ENCODE assay signal across 15 cellular contexts in the genomic region with DNA sequence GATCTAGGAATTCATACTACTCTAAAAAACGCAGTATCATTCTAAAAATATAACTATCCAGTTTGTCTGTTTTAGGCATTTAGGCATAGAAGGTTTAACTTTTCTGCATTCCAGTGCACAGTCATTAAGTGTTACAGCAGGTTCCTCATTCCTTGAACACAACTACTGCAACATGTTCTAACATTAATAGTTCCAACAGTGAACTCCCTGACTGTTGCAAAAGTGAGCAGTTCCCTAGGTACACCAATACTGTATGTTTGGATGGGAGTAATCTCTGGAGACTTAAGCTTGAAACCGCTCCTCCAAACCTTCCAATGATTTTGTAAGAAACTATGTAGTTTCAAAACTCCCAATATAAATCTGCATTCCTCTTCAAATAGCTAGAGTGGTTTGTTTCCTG. TPM values are rescaled to one million over a fixed set of nuclear protein-coding genes. Genes with fewer than 3 reads are reported as not detected.
A peak's percentile ranks its signal among the peaks of the same experiment; 100 is the strongest.
DNase-seq lines count a peak whose midpoint lies in the region; ATAC-seq and TF ChIP-seq lines count a peak whose summit lies in the region.
"Had no signal": no experiment of that assay in that cellular context is flagged by ENCODE, and none has a peak within 500 bp of the region (broad histone marks: within the 10 kb centered on the region; RNA-seq: fewer than 3 reads in every experiment).

No MANE protein-coding gene starts in this region.

- TF ChIP-seq EP300 in SK-N-SH (IDR thresholded peaks at IDR 0.05; ENCODE audit: borderline replicate concordance in 1 of 2, low read depth in 1 of 2, low read length in 1 of 2) = no peak

- no peaks in the 10 kb centered on the region for H4K20me1 ChIP-seq in SK-N-SH (ENCODE audit: insufficient read depth)

- no peak overlapping the region for H3K9ac ChIP-seq in SK-N-SH

- CTCF ChIA-PET in SK-N-SH (lab: Yijun Ruan, JAX) = interaction anchor here (1.1 to 8.3 kb wide), 3 partner anchors 207 to 539 kb away, joined by 3 to 104 read pairs (median 5); no protein-coding TSS in a partner anchor

- H3K4me1 ChIP-seq in SK-N-SH (ENCODE audit: control insufficient read depth in 1 of 2, insufficient read depth in 2 of 2, low read depth in 1 of 2, low read length in 1 of 2) = peaks cover 0 to 3% of the 10 kb centered on the region in 2 experiments; a peak in 3 of 4 replicates
- peaks cover 16 to 21% of the 10 kb centered on the region in 2 experiments for H3K4me1 ChIP-seq in neutrophil (ENCODE audit: control insufficient read depth in 1 of 2, insufficient read depth in 1 of 2, low read depth in 1 of 2, low read length in 1 of 2)
- H3K4me1 ChIP-seq: SJSA1 had no signal

- TF ChIP-seq RAD21 in SK-N-SH (IDR thresholded peaks at IDR 0.05; ENCODE audit: low read length) = no peak

- no peaks in the 10 kb centered on the region for H3K9me2 ChIP-seq in SK-N-SH

- H3K27ac ChIP-seq in SK-N-SH (ENCODE audit: low read depth in 2 of 2, low read length in 1 of 2) (peak overlapping the region; percentile 0 to 55; a peak in 3 of 4 replicates), neutrophil (peak overlapping the region; percentile 69)
- H3K27ac ChIP-seq: dorsolateral prefrontal cortex, SJSA1 had no signal

- WGBS in SK-N-SH (ENCODE audit: low lambda C conversion rate) = 71% methylated on average over 2 of the region's 2 CpGs

- H3K36me3 Mint-ChIP-seq in CD14-positive monocyte (peaks cover 7% of the 10 kb centered on the region in 2 donors), T-helper 17 cell (ENCODE audit: low read depth) (no peaks in the 10 kb centered on the region)

- no peaks in the 10 kb centered on the region for H3K79me2 ChIP-seq in SK-N-SH (ENCODE audit: insufficient read depth)

- peaks cover 10% of the 10 kb centered on the region for H3F3A ChIP-seq in SK-N-SH (replicated peaks; ENCODE audit: insufficient read depth)

- H2AFZ ChIP-seq in SK-N-SH (ENCODE audit: low read depth) = no peak overlapping the region

- no peaks in the 10 kb centered on the region for H3K27me3 Mint-ChIP-seq in CD14-positive monocyte (ENCODE audit: low read depth in 3 of 3)
- H3K27me3 Mint-ChIP-seq in T-helper 17 cell = no peaks in the 10 kb centered on the region
- H3K27me3 Mint-ChIP-seq: CD4-positive, alpha-beta T cell had no signal

- H3K9me3 ChIP-seq in SK-N-SH (no peaks in the 10 kb centered on the region), neutrophil (no peaks in the 10 kb centered on the region), T-helper 17 cell (ENCODE audit: control insufficient read depth, low read length, poor library complexity, severe bottlenecking) (no peaks in the 10 kb centered on the region)
- H3K9me3 ChIP-seq: SJSA1 had no signal

- intact Hi-C loops in CD14-positive monocyte (cut with micrococcal nuclease) (no loop called here), posterior cingulate gyrus (cut with DNase I) (loop anchor here (10.0 kb wide), 1 partner anchor 398 kb away; no protein-coding TSS in a partner anchor)

- no peaks in the 10 kb centered on the region for H3K27me3 ChIP-seq in SK-N-SH (ENCODE audit: insufficient read depth)
- no peaks in the 10 kb centered on the region for H3K27me3 ChIP-seq in neutrophil
- H3K27me3 ChIP-seq: dorsolateral prefrontal cortex, SJSA1 had no signal

- H3K4me3 Mint-ChIP-seq in CD14-positive monocyte (no peak overlapping the region), T-helper 17 cell (no peak overlapping the region)
- H3K4me3 Mint-ChIP-seq: activated CD8-positive, alpha-beta T cell treated with anti-CD3 and anti-CD28 coated beads, Interleukin-2, amount 10 ng/mL, durations not matched to agents 7 days and 5 days; CD4-positive, alpha-beta T cell had no signal

- POLR2A ChIA-PET in SK-N-SH (lab: Yijun Ruan, JAX) = no interaction called here

- H3K36me3 ChIP-seq in SK-N-SH (replicated peaks in 1 of 2; ENCODE audit: control insufficient read depth in 1 of 2, insufficient read depth in 2 of 2, low read length in 1 of 2) (peaks cover 9 to 36% of the 10 kb centered on the region in 2 experiments), neutrophil (no peaks in the 10 kb centered on the region)

- no peak for ATAC-seq in T-helper 17 cell
- ATAC-seq: activated CD8-positive, alpha-beta T cell treated with anti-CD3 and anti-CD28 coated beads, Interleukin-2, amount 10 ng/mL, durations not matched to agents 7 days and 5 days had no signal

- TF ChIP-seq CTCF in CD14-positive monocyte (IDR thresholded peaks at IDR 0.05) = no peak
- no peak for TF ChIP-seq CTCF in SK-N-SH (IDR thresholded peaks at IDR 0.05)
- TF ChIP-seq CTCF in neutrophil (IDR thresholded peaks at IDR 0.05) = no peak

- H3K4me3 ChIP-seq in SK-N-SH (ENCODE audit: low read depth in 2 of 2, low read length in 1 of 2) (no peak overlapping the region), neutrophil (ENCODE audit: low read depth in 1 of 2, low read length in 1 of 2) (no peak overlapping the region)
- H3K4me3 ChIP-seq: dorsolateral prefrontal cortex, SJSA1 had no signal

- H3K27ac Mint-ChIP-seq in CD14-positive monocyte (peak overlapping the region; percentile 26 to 76 (median 45)), T-helper 17 cell (no peak overlapping the region)
- H3K27ac Mint-ChIP-seq: CD4-positive, alpha-beta T cell had no signal

- H3K9me3 Mint-ChIP-seq in CD14-positive monocyte = peaks cover 0 to 3% (median 0%) of the 10 kb centered on the region in 7 donors
- H3K9me3 Mint-ChIP-seq: CD4-positive, alpha-beta T cell had no signal

- H3K4me1 Mint-ChIP-seq in CD14-positive monocyte (peaks cover 22% of the 10 kb centered on the region), T-helper 17 cell (no peaks in the 10 kb centered on the region)

- no peak for DNase-seq in CD14-positive monocyte (ENCODE audit: low spot score)
- DNase-seq in SK-N-SH = no peak
- DNase-seq in fibroblast of peridontal ligament (ENCODE audit: extremely low read depth) = peak; percentile 92
- no peak for DNase-seq in RPMI8226
- no peak for DNase-seq in posterior cingulate gyrus
- DNase-seq in T-helper 17 cell = no peak
- DNase-seq in cerebellum (ENCODE audit: low spot score) = no peak
- DNase-seq: activated CD8-positive, alpha-beta T cell treated with anti-CD3 and anti-CD28 coated beads, Interleukin-2, amount 10 ng/mL, durations not matched to agents 7 days and 5 days; CD4-positive, alpha-beta T cell; dorsolateral prefrontal cortex; NCI-H2171; NK-92 treated with Interleukin-12 subunit alpha and Interleukin-12 subunit beta, amount 100 ng/mL, for 24 hours; stimulated activated CD4-positive, alpha-beta T cell treated with anti-CD3 and anti-CD28 coated beads, Interleukin-2, amount 100 ng/mL, for 24 hours had no signal

- H3K4me2 ChIP-seq in SK-N-SH = no peak overlapping the region

TF ChIP-seq in SK-N-SH, 30 proteins besides CTCF, POLR2A, EP300 and RAD21 (continues in another document):
- TF ChIP-seq RXRA (IDR thresholded peaks at IDR 0.05; ENCODE audit: borderline replicate concordance, low read depth) = no peak
- TF ChIP-seq, protein P1, sequence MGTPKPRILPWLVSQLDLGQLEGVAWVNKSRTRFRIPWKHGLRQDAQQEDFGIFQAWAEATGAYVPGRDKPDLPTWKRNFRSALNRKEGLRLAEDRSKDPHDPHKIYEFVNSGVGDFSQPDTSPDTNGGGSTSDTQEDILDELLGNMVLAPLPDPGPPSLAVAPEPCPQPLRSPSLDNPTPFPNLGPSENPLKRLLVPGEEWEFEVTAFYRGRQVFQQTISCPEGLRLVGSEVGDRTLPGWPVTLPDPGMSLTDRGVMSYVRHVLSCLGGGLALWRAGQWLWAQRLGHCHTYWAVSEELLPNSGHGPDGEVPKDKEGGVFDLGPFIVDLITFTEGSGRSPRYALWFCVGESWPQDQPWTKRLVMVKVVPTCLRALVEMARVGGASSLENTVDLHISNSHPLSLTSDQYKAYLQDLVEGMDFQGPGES (IDR thresholded peaks at IDR 0.05; ENCODE audit: low read depth, low read length) = no peak
- no peak for TF ChIP-seq RFX5 (IDR thresholded peaks at IDR 0.05; ENCODE audit: low read length)
- TF ChIP-seq, protein P2, sequence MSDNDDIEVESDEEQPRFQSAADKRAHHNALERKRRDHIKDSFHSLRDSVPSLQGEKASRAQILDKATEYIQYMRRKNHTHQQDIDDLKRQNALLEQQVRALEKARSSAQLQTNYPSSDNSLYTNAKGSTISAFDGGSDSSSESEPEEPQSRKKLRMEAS (IDR thresholded peaks at IDR 0.05; ENCODE audit: low read depth) = no peak
- no peak for TF ChIP-seq SIN3A (IDR thresholded peaks at IDR 0.05; ENCODE audit: borderline replicate concordance, low read depth, low read length)
- TF ChIP-seq FOXM1 (IDR thresholded peaks at IDR 0.05; ENCODE audit: low read depth) = no peak

RNA-seq across cellular contexts. Expression of a gene that starts 46.2 kb away (rescaled TPM):
- polyA plus RNA-seq in CD14-positive monocyte (10 to 100 TPM; 29.6 to 43.0 TPM), SK-N-SH (2012; rRNA removed) (14.9 and 15.7 TPM in 2 replicates)
- polyA plus RNA-seq in SK-N-SH (2012; cell fraction: cytosol; rRNA removed) = 20.3 and 28.4 TPM in 2 replicates
- 15.7 and 19.3 TPM in 2 replicates for polyA plus RNA-seq in SK-N-SH (2012; cell fraction: nucleus; rRNA removed)
- total RNA-seq in T-helper 17 cell (10 to 100 TPM; 15.5 to 18.9 TPM), cerebellum (38.8 TPM)

RNA-seq across cellular contexts. Expression of a gene that starts 46.4 kb away (rescaled TPM):
- polyA plus RNA-seq in CD14-positive monocyte (10 to 100 TPM; 58.1 to 67.9 TPM), SK-N-SH (2012; rRNA removed) (6.4 and 10.6 TPM in 2 replicates)
- polyA plus RNA-seq in SK-N-SH (2012; cell fraction: cytosol; rRNA removed) = 9.4 and 9.6 TPM in 2 replicates
- 8.7 and 10.3 TPM in 2 replicates for polyA plus RNA-seq in SK-N-SH (2012; cell fraction: nucleus; rRNA removed)
- total RNA-seq in T-helper 17 cell (10 to 100 TPM; 44.0 to 58.2 TPM), cerebellum (205 TPM)
